1 cellular context compared by ENCODE assay signal in genomic region chr7:100801833-100802568, GRCh38.
TF ChIP-seq lines count a peak whose summit lies in the region.

No MANE protein-coding gene starts in this region.

TF ChIP-seq in K562, 482 proteins besides CTCF, POLR2A, EP300 and RAD21 (continued from another document and continues in another):
- TF ChIP-seq ZBTB9 (CRISPR knock-in tag; IDR thresholded peaks at IDR 0.05) = 0 out of 2 replicates have a peak, but pooled peaks have one; percentile 82
- no peak for TF ChIP-seq MED1 (CRISPR knock-in tag; IDR thresholded peaks at IDR 0.05; ENCODE audit: borderline replicate concordance)
- TF ChIP-seq ZNF436 (CRISPR knock-in tag; IDR thresholded peaks at IDR 0.05) = no peak
- TF ChIP-seq HMG20B (CRISPR knock-in tag; IDR thresholded peaks at IDR 0.05) = no peak
- TF ChIP-seq RCOR1 (IDR thresholded peaks at IDR 0.05; ENCODE audit: borderline replicate concordance in 1 of 2, low read depth in 2 of 2, low read length in 2 of 2) = peak in 1 of 2 experiments; percentile 55; a peak in 2 of 4 replicates
- TF ChIP-seq RBFOX2 (IDR thresholded peaks at IDR 0.05; ENCODE audit: low read depth, low read length) = peak; percentile 68
- peak; percentile 73 for TF ChIP-seq FOXM1 (IDR thresholded peaks at IDR 0.05; ENCODE audit: low read depth)
- no peak for TF ChIP-seq FOXM1 (CRISPR knock-in tag; IDR thresholded peaks at IDR 0.05; ENCODE audit: low read depth)
- TF ChIP-seq CHD7 (IDR thresholded peaks at IDR 0.05; ENCODE audit: low read depth, low read length) = no peak
- peak; percentile 87 for TF ChIP-seq ZNF589 (CRISPR knock-in tag; IDR thresholded peaks at IDR 0.05; ENCODE audit: low read depth)
- no peak; the same call in 1 of the 2 replicates for TF ChIP-seq PTBP1 (IDR thresholded peaks at IDR 0.05; ENCODE audit: low read depth, low read length)
- no peak for TF ChIP-seq PBX2 (CRISPR knock-in tag; IDR thresholded peaks at IDR 0.05; ENCODE audit: low read depth)
- peak; percentile 76 for TF ChIP-seq PBX2 (tag; conservative IDR thresholded peaks at IDR 0.05; ENCODE audit: low read depth)
- TF ChIP-seq SUPT5H (IDR thresholded peaks at IDR 0.05) = peak; percentile 67
- peak; percentile 93; the same call in 1 of the 2 replicates for TF ChIP-seq ZBTB7A (IDR thresholded peaks at IDR 0.05; ENCODE audit: borderline replicate concordance, control insufficient read depth, low read depth, low read length)
- peak; percentile 64; the same call in 1 of the 2 replicates for TF ChIP-seq ZNF444 (CRISPR knock-in tag; IDR thresholded peaks at IDR 0.05)
- TF ChIP-seq MTA3 (IDR thresholded peaks at IDR 0.05; ENCODE audit: borderline replicate concordance) = peak; percentile 89; the same call in 1 of the 2 replicates
- TF ChIP-seq PTRF (tag; IDR thresholded peaks at IDR 0.05) = no peak
- TF ChIP-seq PHB2 (IDR thresholded peaks at IDR 0.05; ENCODE audit: low read depth) = peak; percentile 17; the same call in 1 of the 2 replicates
- 0 out of 2 replicates have a peak, but pooled peaks have one; percentile 25 for TF ChIP-seq ZFPM2 (CRISPR knock-in tag; IDR thresholded peaks at IDR 0.05)
- no peak for TF ChIP-seq GTF2F1 (IDR thresholded peaks at IDR 0.05; ENCODE audit: low read depth, low read length)
- TF ChIP-seq TAF9B (IDR thresholded peaks at IDR 0.05; ENCODE audit: partially characterized antibody) = peak; percentile 100
- 0 out of 2 replicates have a peak, but pooled peaks have one; percentile 50 for TF ChIP-seq ZNF76 (CRISPR knock-in tag; IDR thresholded peaks at IDR 0.05; ENCODE audit: borderline replicate concordance)
- TF ChIP-seq, protein P1, sequence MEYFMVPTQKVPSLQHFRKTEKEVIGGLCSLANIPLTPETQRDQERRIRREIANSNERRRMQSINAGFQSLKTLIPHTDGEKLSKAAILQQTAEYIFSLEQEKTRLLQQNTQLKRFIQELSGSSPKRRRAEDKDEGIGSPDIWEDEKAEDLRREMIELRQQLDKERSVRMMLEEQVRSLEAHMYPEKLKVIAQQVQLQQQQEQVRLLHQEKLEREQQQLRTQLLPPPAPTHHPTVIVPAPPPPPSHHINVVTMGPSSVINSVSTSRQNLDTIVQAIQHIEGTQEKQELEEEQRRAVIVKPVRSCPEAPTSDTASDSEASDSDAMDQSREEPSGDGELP (CRISPR knock-in tag; IDR thresholded peaks at IDR 0.05; ENCODE audit: borderline replicate concordance) = peak; percentile 100
- 0 out of 2 replicates have a peak, but pooled peaks have one; percentile 25 for TF ChIP-seq MXI1 (IDR thresholded peaks at IDR 0.05; ENCODE audit: low read depth, low read length)
- TF ChIP-seq ZNF165 (CRISPR knock-in tag; IDR thresholded peaks at IDR 0.05; ENCODE audit: borderline replicate concordance) = no peak
- no peak for TF ChIP-seq SIRT6 (IDR thresholded peaks at IDR 0.05; ENCODE audit: low read depth, low read length)
- TF ChIP-seq EP400 (IDR thresholded peaks at IDR 0.05) = peak; percentile 73
- TF ChIP-seq, protein P2, sequence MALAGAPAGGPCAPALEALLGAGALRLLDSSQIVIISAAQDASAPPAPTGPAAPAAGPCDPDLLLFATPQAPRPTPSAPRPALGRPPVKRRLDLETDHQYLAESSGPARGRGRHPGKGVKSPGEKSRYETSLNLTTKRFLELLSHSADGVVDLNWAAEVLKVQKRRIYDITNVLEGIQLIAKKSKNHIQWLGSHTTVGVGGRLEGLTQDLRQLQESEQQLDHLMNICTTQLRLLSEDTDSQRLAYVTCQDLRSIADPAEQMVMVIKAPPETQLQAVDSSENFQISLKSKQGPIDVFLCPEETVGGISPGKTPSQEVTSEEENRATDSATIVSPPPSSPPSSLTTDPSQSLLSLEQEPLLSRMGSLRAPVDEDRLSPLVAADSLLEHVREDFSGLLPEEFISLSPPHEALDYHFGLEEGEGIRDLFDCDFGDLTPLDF (CRISPR knock-in tag; IDR thresholded peaks at IDR 0.05) = no peak
- TF ChIP-seq NR2C2 (CRISPR knock-in tag; IDR thresholded peaks at IDR 0.05) = no peak
- TF ChIP-seq NR2C2 (tag; IDR thresholded peaks at IDR 0.05) = peak; percentile 35; the same call in 1 of the 2 replicates
- TF ChIP-seq HDAC1 (IDR thresholded peaks at IDR 0.05) = peak in 1 of 2 experiments; percentile 97; a peak in 2 of 4 replicates
- TF ChIP-seq RBM22 (IDR thresholded peaks at IDR 0.05; ENCODE audit: low read depth, low read length, poor library complexity, severe bottlenecking) = peak; percentile 85
- TF ChIP-seq CEBPG (CRISPR knock-in tag; IDR thresholded peaks at IDR 0.05) = no peak
- TF ChIP-seq CEBPG (tag; conservative IDR thresholded peaks at IDR 0.05 in 1 of 2, IDR thresholded peaks at IDR 0.05 in 1 of 2) = no peak
- no peak for TF ChIP-seq POLR3G (IDR thresholded peaks at IDR 0.05; ENCODE audit: extremely low read depth, insufficient read length, insufficient replicate concordance)
- TF ChIP-seq, protein P3, sequence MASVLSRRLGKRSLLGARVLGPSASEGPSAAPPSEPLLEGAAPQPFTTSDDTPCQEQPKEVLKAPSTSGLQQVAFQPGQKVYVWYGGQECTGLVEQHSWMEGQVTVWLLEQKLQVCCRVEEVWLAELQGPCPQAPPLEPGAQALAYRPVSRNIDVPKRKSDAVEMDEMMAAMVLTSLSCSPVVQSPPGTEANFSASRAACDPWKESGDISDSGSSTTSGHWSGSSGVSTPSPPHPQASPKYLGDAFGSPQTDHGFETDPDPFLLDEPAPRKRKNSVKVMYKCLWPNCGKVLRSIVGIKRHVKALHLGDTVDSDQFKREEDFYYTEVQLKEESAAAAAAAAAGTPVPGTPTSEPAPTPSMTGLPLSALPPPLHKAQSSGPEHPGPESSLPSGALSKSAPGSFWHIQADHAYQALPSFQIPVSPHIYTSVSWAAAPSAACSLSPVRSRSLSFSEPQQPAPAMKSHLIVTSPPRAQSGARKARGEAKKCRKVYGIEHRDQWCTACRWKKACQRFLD (CRISPR knock-in tag; IDR thresholded peaks at IDR 0.05) = peak; percentile 96; the same call in 1 of the 2 replicates
- TF ChIP-seq TAF15 (IDR thresholded peaks at IDR 0.05; ENCODE audit: low read depth, low read length) = no peak
- TF ChIP-seq SREBF2 (CRISPR knock-in tag; IDR thresholded peaks at IDR 0.05) = peak; percentile 67; the same call in 1 of the 2 replicates
- no peak for TF ChIP-seq MITF (IDR thresholded peaks at IDR 0.05)
- no peak for TF ChIP-seq RHOXF2B (CRISPR knock-in tag; conservative IDR thresholded peaks at IDR 0.05)
- peak; percentile 91 for TF ChIP-seq ZSCAN32 (CRISPR knock-in tag; IDR thresholded peaks at IDR 0.05)
- no peak for TF ChIP-seq SMARCA5 (IDR thresholded peaks at IDR 0.05)
